In genomic region chr4:73258668-73259551, GRCh38 we compare ENCODE assay signal across 1 cellular context.
A peak's percentile ranks its signal among the peaks of the same experiment; 100 is the strongest.
TF ChIP-seq lines count a peak whose summit lies in the region.

ANKRD17 (minus strand) TSS chr4:73258798; CDS start chr4:73258668, 130 bp downstream.

TF ChIP-seq in GM12878, 131 proteins besides CTCF, POLR2A, EP300 and RAD21 (continued from another document):
- TF ChIP-seq, protein P1, sequence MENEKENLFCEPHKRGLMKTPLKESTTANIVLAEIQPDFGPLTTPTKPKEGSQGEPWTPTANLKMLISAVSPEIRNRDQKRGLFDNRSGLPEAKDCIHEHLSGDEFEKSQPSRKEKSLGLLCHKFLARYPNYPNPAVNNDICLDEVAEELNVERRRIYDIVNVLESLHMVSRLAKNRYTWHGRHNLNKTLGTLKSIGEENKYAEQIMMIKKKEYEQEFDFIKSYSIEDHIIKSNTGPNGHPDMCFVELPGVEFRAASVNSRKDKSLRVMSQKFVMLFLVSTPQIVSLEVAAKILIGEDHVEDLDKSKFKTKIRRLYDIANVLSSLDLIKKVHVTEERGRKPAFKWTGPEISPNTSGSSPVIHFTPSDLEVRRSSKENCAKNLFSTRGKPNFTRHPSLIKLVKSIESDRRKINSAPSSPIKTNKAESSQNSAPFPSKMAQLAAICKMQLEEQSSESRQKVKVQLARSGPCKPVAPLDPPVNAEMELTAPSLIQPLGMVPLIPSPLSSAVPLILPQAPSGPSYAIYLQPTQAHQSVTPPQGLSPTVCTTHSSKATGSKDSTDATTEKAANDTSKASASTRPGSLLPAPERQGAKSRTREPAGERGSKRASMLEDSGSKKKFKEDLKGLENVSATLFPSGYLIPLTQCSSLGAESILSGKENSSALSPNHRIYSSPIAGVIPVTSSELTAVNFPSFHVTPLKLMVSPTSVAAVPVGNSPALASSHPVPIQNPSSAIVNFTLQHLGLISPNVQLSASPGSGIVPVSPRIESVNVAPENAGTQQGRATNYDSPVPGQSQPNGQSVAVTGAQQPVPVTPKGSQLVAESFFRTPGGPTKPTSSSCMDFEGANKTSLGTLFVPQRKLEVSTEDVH (IDR thresholded peaks at IDR 0.05; ENCODE audit: low read depth, partially characterized antibody): peak; percentile 75
- TF ChIP-seq MLLT1 (IDR thresholded peaks at IDR 0.05): 0 out of 2 replicates have a peak, but pooled peaks have one; percentile 76
- no peak for TF ChIP-seq NR2C2 (IDR thresholded peaks at IDR 0.05; ENCODE audit: borderline replicate concordance, control insufficient read depth, insufficient read length, low read depth)
- TF ChIP-seq KLF5 (IDR thresholded peaks at IDR 0.05; ENCODE audit: partially characterized antibody): peak; percentile 45
- TF ChIP-seq ZBED1 (IDR thresholded peaks at IDR 0.05; ENCODE audit: borderline replicate concordance): peak; percentile 70; the same call in 1 of the 2 replicates
- no peak for TF ChIP-seq ZNF384 (IDR thresholded peaks at IDR 0.05; ENCODE audit: borderline replicate concordance, low read depth, low read length)
- peak; percentile 47; the same call in 1 of the 2 replicates for TF ChIP-seq STAT1 (conservative IDR thresholded peaks at IDR 0.05)
- TF ChIP-seq NFIC (IDR thresholded peaks at IDR 0.05; ENCODE audit: low read depth, low read length): no peak; the same call in 1 of the 2 replicates
- no peak for TF ChIP-seq REST (IDR thresholded peaks at IDR 0.05; ENCODE audit: low read depth, low read length)
- TF ChIP-seq, protein P2, sequence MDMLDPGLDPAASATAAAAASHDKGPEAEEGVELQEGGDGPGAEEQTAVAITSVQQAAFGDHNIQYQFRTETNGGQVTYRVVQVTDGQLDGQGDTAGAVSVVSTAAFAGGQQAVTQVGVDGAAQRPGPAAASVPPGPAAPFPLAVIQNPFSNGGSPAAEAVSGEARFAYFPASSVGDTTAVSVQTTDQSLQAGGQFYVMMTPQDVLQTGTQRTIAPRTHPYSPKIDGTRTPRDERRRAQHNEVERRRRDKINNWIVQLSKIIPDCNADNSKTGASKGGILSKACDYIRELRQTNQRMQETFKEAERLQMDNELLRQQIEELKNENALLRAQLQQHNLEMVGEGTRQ (IDR thresholded peaks at IDR 0.05; ENCODE audit: borderline replicate concordance, low read depth, low read length): no peak
- TF ChIP-seq SRF (IDR thresholded peaks at IDR 0.05; ENCODE audit: low read depth in 2 of 2, low read length in 2 of 2): peak in 1 of 2 experiments; percentile 84; a peak in 2 of 4 replicates
- peak; percentile 80; the same call in 2 of the 3 replicates for TF ChIP-seq POU2F2 (IDR thresholded peaks at IDR 0.05; ENCODE audit: borderline replicate concordance, low read depth, low read length)
- peak; percentile 89 for TF ChIP-seq CHD2 (IDR thresholded peaks at IDR 0.05; ENCODE audit: borderline replicate concordance, low read depth, low read length)
- TF ChIP-seq BHLHE40 (IDR thresholded peaks at IDR 0.05; ENCODE audit: borderline replicate concordance in 1 of 2, low read depth in 2 of 2, low read length in 1 of 2): peak; percentile 46 to 78; a peak in 3 of 4 replicates
- TF ChIP-seq ZNF207 (IDR thresholded peaks at IDR 0.05; ENCODE audit: borderline replicate concordance): peak; percentile 71; the same call in 1 of the 2 replicates
- peak; percentile 93 for TF ChIP-seq RELB (IDR thresholded peaks at IDR 0.05; ENCODE audit: low read depth)
